8 cellular contexts compared by ENCODE assay signal in genomic region chr14:76710093-76711010, GRCh38. TPM values are rescaled to one million over a fixed set of nuclear protein-coding genes. Genes with fewer than 3 reads are reported as not detected.
A peak's percentile ranks its signal among the peaks of the same experiment; 100 is the strongest.
DNase-seq lines count a peak whose midpoint lies in the region; FAIRE-seq and TF ChIP-seq lines count a peak whose summit lies in the region.

No MANE protein-coding gene starts in this region.

- H3K23ac ChIP-seq in trophoblast cell (ENCODE audit: low read length) = no peak overlapping the region

- no peak overlapping the region for H2BK120ac ChIP-seq in trophoblast cell (ENCODE audit: insufficient read depth, low read length, poor library complexity)

- no peak overlapping the region for H2AK5ac ChIP-seq in trophoblast cell (ENCODE audit: low read length)

- no peak overlapping the region for H4K12ac ChIP-seq in trophoblast cell (ENCODE audit: low read depth, low read length)

- no peak overlapping the region for H4K8ac ChIP-seq in trophoblast cell (ENCODE audit: low read depth, low read length)

- no peak overlapping the region for H3K14ac ChIP-seq in trophoblast cell (ENCODE audit: low read length)

- H3K79me1 ChIP-seq in trophoblast cell (ENCODE audit: low read length) = no peaks in the 10 kb centered on the region

- H2BK12ac ChIP-seq in trophoblast cell (ENCODE audit: low read length) = no peak overlapping the region

- H3K36me3 ChIP-seq in trophoblast cell (ENCODE audit: control insufficient read depth in 1 of 2, insufficient read depth in 2 of 2, low read length in 2 of 2) = no peaks in the 10 kb centered on the region

- no CpG with 5 or more reads among the region's 12 CpGs for WGBS in trophoblast cell (ENCODE audit: extremely low coverage, insufficient coverage, insufficient read length)

- no peak for TF ChIP-seq POLR2A in GM12892 (IDR thresholded peaks at IDR 0.05; ENCODE audit: low read depth, low read length)

- no peak overlapping the region for H4K91ac ChIP-seq in trophoblast cell (ENCODE audit: low read depth, low read length)

- H3K9me3 ChIP-seq in trophoblast cell (ENCODE audit: insufficient read depth, low read depth, low read length) = no peaks in the 10 kb centered on the region

- H3K27ac ChIP-seq in VCaP (no peak overlapping the region), trophoblast cell (ENCODE audit: low read depth, low read length) (no peak overlapping the region)

- no peak overlapping the region for H2AFZ ChIP-seq in trophoblast cell (ENCODE audit: insufficient read depth, low read length, poor library complexity)

- no peak overlapping the region for H3K4me2 ChIP-seq in trophoblast cell (ENCODE audit: low read length)

- no peak overlapping the region for H3K18ac ChIP-seq in trophoblast cell (ENCODE audit: low read length)

- FAIRE-seq in GM12892 (lab: Jason Lieb, UNC) = no peak

- TF ChIP-seq CTCF in AG09309 (IDR thresholded peaks at IDR 0.05; ENCODE audit: control insufficient read depth, insufficient read depth, low read depth, low read length, missing control alignments) = peak; percentile 73
- TF ChIP-seq CTCF in GM10266 (IDR thresholded peaks at IDR 0.05; ENCODE audit: control insufficient read depth, insufficient read depth, low read depth, missing control alignments) = peak; percentile 57
- peak; percentile 90 for TF ChIP-seq CTCF in VCaP (conservative IDR thresholded peaks at IDR 0.05)

- no peaks in the 10 kb centered on the region for H3K79me2 ChIP-seq in trophoblast cell (ENCODE audit: control insufficient read depth, insufficient read depth, low read length, poor library complexity)

- DNase-seq in AG09309 (ENCODE audit: low read depth) (no peak), GM10266 (ENCODE audit: extremely low spot score) (peak; percentile 60), NCI-H2107 treated with DMSO at 0.1 percent for 48 hours (lab: John Stamatoyannopoulos, UW; ENCODE audit: unreplicated experiment) (peak; percentile 71), foreskin melanocyte (peak; percentile 29), trophoblast cell (peak; percentile 35 to 80), mucosa of gallbladder (ENCODE audit: low spot score) (no peak), GM12892 (ENCODE audit: insufficient read length) (no peak)

- H3K9ac ChIP-seq in trophoblast cell (ENCODE audit: low read length) = no peak overlapping the region

- no peak overlapping the region for H2BK5ac ChIP-seq in trophoblast cell (ENCODE audit: low read depth, low read length, poor library complexity)

- no peaks in the 10 kb centered on the region for H3K4me1 ChIP-seq in trophoblast cell (ENCODE audit: control insufficient read depth in 1 of 2, insufficient read depth in 2 of 2, low read length in 2 of 2)

- H3K4me3 ChIP-seq in AG09309 (ENCODE audit: control insufficient read depth, low read depth, low read length) (no peak overlapping the region), trophoblast cell (ENCODE audit: low read depth, low read length) (no peak overlapping the region)

- H3K4ac ChIP-seq in trophoblast cell (ENCODE audit: low read depth, low read length) = no peak overlapping the region

- H3K27me3 ChIP-seq in trophoblast cell (ENCODE audit: insufficient read depth, low read length) = no peaks in the 10 kb centered on the region

RNA-seq across cellular contexts. Expression of gene VASH1, which starts 50.9 kb away (rescaled TPM):
- polyA plus RNA-seq in trophoblast cell (2013) = 3.8 and 3.9 TPM in 2 replicates
- 18.4 TPM for total RNA-seq in mucosa of gallbladder
- polyA plus RNA-seq in GM12892 (2012; ENCODE audit: missing spikeins) = 2.5 TPM

Comparison
In these comparisons a context has a peak if more than half of its experiments do, and no peak if none do; other contexts are left out.
1. DNase-seq: peak in GM10266 (single experiment), NCI-H2107 treated with DMSO at 0.1 percent for 48 hours (single experiment), foreskin melanocyte (single experiment) and trophoblast cell (2 of 2); none in AG09309 (single experiment), mucosa of gallbladder (single experiment) and GM12892 (single experiment).
2. Peak in every context shown above with its lines, with median percentiles within 50 percentile points of each other: CTCF ChIP-seq.